Comparison of ENCODE assay signal across 21 cellular contexts in genomic region chr1:65435987-65436386, GRCh38. TPM values are rescaled to one million over a fixed set of nuclear protein-coding genes. Genes with fewer than 3 reads are reported as not detected.
DNase-seq lines count a peak whose midpoint lies in the region; ATAC-seq and TF ChIP-seq lines count a peak whose summit lies in the region.
"Had no signal": no experiment of that assay in that cellular context is flagged by ENCODE, and none has a peak within 500 bp of the region (broad histone marks: within the 10 kb centered on the region; RNA-seq: fewer than 3 reads in every experiment).

No MANE protein-coding gene starts in this region.

- H3K27ac ChIP-seq in breast epithelium (peak overlapping the region in 1 of 2 donors; percentile 17), upper lobe of right lung (no peak overlapping the region)
- H3K27ac ChIP-seq: 22Rv1, PC-9 had no signal

- POLR2A ChIA-PET in MCF 10A (lab: Yijun Ruan, JAX): interaction anchor here (1.1 to 11.4 kb wide), 3 partner anchors 10 to 15 kb away, joined by 3 to 144 read pairs (median 5); partner anchors contain the start of genes LEPR and LEPROT

- H3K9me3 Mint-ChIP-seq in MCF 10A (ENCODE audit: unreplicated experiment): no peaks in the 10 kb centered on the region
- H3K9me3 Mint-ChIP-seq in progenitor cell of endocrine pancreas (ENCODE audit: low read depth): no peaks in the 10 kb centered on the region
- H3K9me3 Mint-ChIP-seq: activated naive CD8-positive, alpha-beta T cell treated with anti-CD3 and anti-CD28 coated beads for 36 hours had no signal

- peak; percentile 34 for ATAC-seq in upper lobe of right lung
- ATAC-seq in GM18907 (IDR thresholded peaks at IDR 0.05; ENCODE audit: unreplicated experiment): no peak
- ATAC-seq: left ventricle myocardium superior had no signal

- H3K27ac Mint-ChIP-seq in MCF 10A (ENCODE audit: low read depth, unreplicated experiment) (peak overlapping the region; percentile 46), progenitor cell of endocrine pancreas (no peak overlapping the region)
- H3K27ac Mint-ChIP-seq: activated naive CD8-positive, alpha-beta T cell treated with anti-CD3 and anti-CD28 coated beads for 36 hours had no signal

- TF ChIP-seq CTCF in MCF 10A (IDR thresholded peaks at IDR 0.05; ENCODE audit: unreplicated experiment) (no peak), breast epithelium (IDR thresholded peaks at IDR 0.05) (no peak), choroid plexus epithelial cell (conservative IDR thresholded peaks at IDR 0.05; ENCODE audit: low read depth, low read length) (no peak), upper lobe of right lung (IDR thresholded peaks at IDR 0.05) (no peak), progenitor cell of endocrine pancreas (IDR thresholded peaks at IDR 0.05; ENCODE audit: unreplicated experiment) (no peak)

- H3K9me3 ChIP-seq in breast epithelium (no peaks in the 10 kb centered on the region), upper lobe of right lung (no peaks in the 10 kb centered on the region)

- H3K4me3 Mint-ChIP-seq in MCF 10A (ENCODE audit: unreplicated experiment) (no peak overlapping the region), progenitor cell of endocrine pancreas (ENCODE audit: low read depth) (no peak overlapping the region)
- H3K4me3 Mint-ChIP-seq: activated naive CD8-positive, alpha-beta T cell treated with anti-CD3 and anti-CD28 coated beads for 36 hours had no signal

- H3K4me1 ChIP-seq in breast epithelium (peaks cover 0 to 4% of the 10 kb centered on the region in 2 donors), upper lobe of right lung (peaks cover 4% of the 10 kb centered on the region)

- CTCF ChIA-PET in MCF 10A (lab: Yijun Ruan, JAX): interaction anchor here (0.9 to 5.4 kb wide), 4 partner anchors 13 to 252 kb away, joined by 3 to 46 read pairs (median 4); no protein-coding TSS in a partner anchor

- no peaks in the 10 kb centered on the region for H3K27me3 ChIP-seq in breast epithelium
- no peaks in the 10 kb centered on the region for H3K27me3 ChIP-seq in upper lobe of right lung

- H3K4me3 ChIP-seq in breast epithelium (no peak overlapping the region), choroid plexus epithelial cell (ENCODE audit: low read depth, low read length) (no peak overlapping the region), upper lobe of right lung (no peak overlapping the region)
- H3K4me3 ChIP-seq: PC-9 had no signal

- H3K4me1 Mint-ChIP-seq in MCF 10A (ENCODE audit: insufficient read depth, unreplicated experiment) (peaks cover 26% of the 10 kb centered on the region), progenitor cell of endocrine pancreas (ENCODE audit: low read depth) (peaks cover 3% of the 10 kb centered on the region)

- no TSS peak for BruUV-seq in MCF 10A (replicated peaks; lab: Mats Ljungman, UMichigan)

- peaks cover 66% of the 10 kb centered on the region for H3K36me3 Mint-ChIP-seq in MCF 10A (ENCODE audit: insufficient read depth, unreplicated experiment)
- peaks cover 2% of the 10 kb centered on the region for H3K36me3 Mint-ChIP-seq in progenitor cell of endocrine pancreas (ENCODE audit: insufficient read depth)

- H3K27me3 Mint-ChIP-seq in MCF 10A (ENCODE audit: insufficient read depth, unreplicated experiment): no peaks in the 10 kb centered on the region
- no peaks in the 10 kb centered on the region for H3K27me3 Mint-ChIP-seq in progenitor cell of endocrine pancreas
- H3K27me3 Mint-ChIP-seq: activated naive CD8-positive, alpha-beta T cell treated with anti-CD3 and anti-CD28 coated beads for 36 hours had no signal

- no peaks in the 10 kb centered on the region for H3K36me3 ChIP-seq in breast epithelium
- H3K36me3 ChIP-seq in upper lobe of right lung: peaks cover 31% of the 10 kb centered on the region

- DNase-seq in MCF 10A (ENCODE audit: unreplicated experiment): no peak
- no peak for DNase-seq in breast epithelium (ENCODE audit: low spot score in 2 of 2)
- peak; percentile 76 for DNase-seq in choroid plexus epithelial cell (ENCODE audit: low read depth)
- DNase-seq in left kidney (ENCODE audit: low read depth, low spot score): peak; percentile 24
- DNase-seq in upper lobe of right lung: no peak
- DNase-seq in iPS-NIHi7 (ENCODE audit: extremely low spot score): no peak
- DNase-seq in progenitor cell of endocrine pancreas (ENCODE audit: low spot score, unreplicated experiment): no peak
- DNase-seq: activated CD4-positive, CD25-positive, alpha-beta regulatory T cell treated with anti-CD3 and anti-CD28 coated beads, Interleukin-2, amount 50 U/mL, for 72 hours; activated naive CD8-positive, alpha-beta T cell treated with anti-CD3 and anti-CD28 coated beads for 36 hours; C1 segment of cervical spinal cord; central memory CD4-positive, alpha-beta T cell; GDM1; left ventricle myocardium superior; NCI-H1417 treated with DMSO at 0.1 percent for 48 hours; NCI-H2171 treated with DMSO at 0.1 percent for 48 hours; NCI-H82; posterior cingulate gyrus; T-helper 9 cell had no signal

- no peak for TF ChIP-seq POLR2A in breast epithelium (IDR thresholded peaks at IDR 0.05)

- intact Hi-C loops in MCF 10A (cut with micrococcal nuclease): loop anchor here (10.0 kb wide), 1 partner anchor 189 kb away; no protein-coding TSS in a partner anchor
- intact Hi-C loops in breast epithelium (cut with DNase I; ENCODE audit: low total_unique reads): no loop called here
- intact Hi-C loops in upper lobe of right lung (cut with DNase I): no loop called here

RNA-seq across cellular contexts. Expression of gene LEPR, which starts 15.5 kb away (rescaled TPM):
- total RNA-seq in MCF 10A (2022): 12.2 and 16.6 TPM in 2 replicates
- total RNA-seq in breast epithelium: 10 to 100 TPM; 23.3 to 49.5 (median 23.5) TPM
- total RNA-seq in upper lobe of right lung: 38.0 TPM
- total RNA-seq in progenitor cell of endocrine pancreas: 3.0 and 3.2 TPM in 2 replicates

RNA-seq across cellular contexts. Expression of gene LEPROT, which starts 15.5 kb away (rescaled TPM):
- total RNA-seq in MCF 10A (2022): 63.1 and 66.9 TPM in 2 replicates
- total RNA-seq in breast epithelium: 100 to 1,000 TPM in 1 of 3 donors, 10 to 100 TPM in 2; 71.1 to 103 (median 75.5) TPM
- total RNA-seq in upper lobe of right lung: 107 TPM
- 54.5 and 55.9 TPM in 2 replicates for total RNA-seq in progenitor cell of endocrine pancreas

Comparison
In these comparisons a context has a peak if more than half of its experiments do, and no peak if none do; other contexts are left out.
1. DNase-seq: peak in choroid plexus epithelial cell (single experiment) and left kidney (single experiment); none in MCF 10A (single experiment), breast epithelium (0 of 2), upper lobe of right lung (single experiment), iPS-NIHi7 (single experiment) and progenitor cell of endocrine pancreas (single experiment).